ENCODE assay signal across 25 cellular contexts in the genomic region with DNA sequence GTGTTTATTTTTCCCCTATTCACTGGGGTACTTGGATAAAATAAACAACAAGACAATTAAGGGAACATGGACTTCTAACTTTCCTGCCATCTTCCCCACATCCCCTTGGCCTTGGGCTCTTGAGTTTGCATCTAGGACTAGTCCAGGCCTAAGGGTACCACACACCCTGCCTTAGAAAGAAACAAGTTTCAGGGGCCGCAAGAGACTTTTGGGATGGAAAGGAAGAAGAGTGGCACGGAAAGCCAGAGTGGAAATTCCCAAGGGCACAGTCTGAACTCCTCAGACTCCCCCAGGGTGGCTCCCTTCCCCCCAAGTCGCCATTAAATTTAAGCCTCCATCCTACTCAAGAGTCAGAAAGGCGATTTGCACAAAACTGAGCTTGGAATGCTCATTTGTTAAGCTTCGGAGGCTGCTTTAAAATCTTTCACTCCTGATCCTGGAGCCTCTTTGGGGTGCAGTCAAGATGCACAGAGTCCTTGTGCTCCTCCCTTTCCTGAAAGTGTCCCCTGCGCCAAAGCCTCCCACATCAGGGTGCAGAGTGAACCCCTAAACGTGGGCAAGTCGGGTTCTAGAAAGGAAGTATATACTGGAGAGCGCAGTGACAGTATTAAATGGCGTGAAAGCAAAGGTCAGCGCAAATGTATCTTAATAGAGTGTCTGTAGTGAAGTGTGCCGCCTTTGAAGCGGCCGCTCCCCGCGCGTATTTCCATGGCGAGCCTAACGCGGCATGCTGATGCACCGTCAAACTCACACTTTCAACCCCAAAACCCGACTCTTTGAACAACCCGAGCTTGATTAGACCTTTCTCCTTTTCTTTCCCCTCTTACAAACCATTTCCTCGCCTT. TPM values are rescaled to one million over a fixed set of nuclear protein-coding genes. Genes with fewer than 3 reads are reported as not detected.
DNase-seq lines count a peak whose midpoint lies in the region; TF ChIP-seq lines count a peak whose summit lies in the region.
"Had no signal": no experiment of that assay in that cellular context is flagged by ENCODE, and none has a peak within 500 bp of the region (broad histone marks: within the 10 kb centered on the region; RNA-seq: fewer than 3 reads in every experiment).

No MANE protein-coding gene starts in this region.

- H3K4me3 Mint-ChIP-seq in HFFc6 (peak overlapping the region; percentile 2; the same call in 1 of the 2 replicates), Calu3 (ENCODE audit: low read depth, unreplicated experiment) (no peak overlapping the region)
- H3K4me3 Mint-ChIP-seq: activated naive CD8-positive, alpha-beta T cell had no signal

- peak overlapping the region; percentile 51 for H3K9ac ChIP-seq in neural cell (ENCODE audit: low read length)

- H3K27ac ChIP-seq in angular gyrus (ENCODE audit: low read depth, low read length) (peak overlapping the region; percentile 8), neural cell (ENCODE audit: low read length) (peak overlapping the region; percentile 44)
- H3K27ac ChIP-seq: C4-2B, gastroesophageal sphincter, left lung, testis, uterus had no signal

- H3K36me3 Mint-ChIP-seq in HFFc6 (ENCODE audit: low read depth) (peaks cover 11% of the 10 kb centered on the region), Calu3 (ENCODE audit: insufficient read depth, unreplicated experiment) (no peaks in the 10 kb centered on the region)
- H3K36me3 Mint-ChIP-seq: activated naive CD8-positive, alpha-beta T cell had no signal

- peaks cover 7% of the 10 kb centered on the region for H3K9me3 ChIP-seq in neural cell (ENCODE audit: low read length)
- H3K9me3 ChIP-seq: left lung, testis, uterus had no signal

- no TSS peak for BruUV-seq in Calu3 (replicated peaks; lab: Mats Ljungman, UMichigan)

- H3K9me2 ChIP-seq in neural cell (ENCODE audit: insufficient read depth, low read length): no peaks in the 10 kb centered on the region

- H3F3A ChIP-seq in neural cell (ENCODE audit: insufficient read depth, low read length, poor library complexity, severe bottlenecking): no peaks in the 10 kb centered on the region

- H3K27ac Mint-ChIP-seq in HFFc6 (no peak overlapping the region), Calu3 (ENCODE audit: unreplicated experiment) (no peak overlapping the region)
- H3K27ac Mint-ChIP-seq: activated naive CD8-positive, alpha-beta T cell; activated T-helper 2 cell treated with anti-CD3 and anti-CD28 coated beads, Interferon-gamma antibody, Interleukin-2, Interleukin-4, amounts not matched to agents 10 μg/mL and 5 μg/mL and 100 μg/mL, durations not matched to agents 14 hours and 24 hours and 36 hours had no signal

- CTCF ChIA-PET in Calu3 (lab: Charles Lee): no interaction called here

- no peaks in the 10 kb centered on the region for H3K36me3 ChIP-seq in neural cell (ENCODE audit: insufficient read depth, low read length)
- H3K36me3 ChIP-seq: gastroesophageal sphincter, left lung, uterus had no signal

- H3K79me2 ChIP-seq in neural cell (replicated peaks; ENCODE audit: insufficient read depth, low read length): peaks cover 87% of the 10 kb centered on the region

- TF ChIP-seq EP300 in neural cell (conservative IDR thresholded peaks at IDR 0.05; ENCODE audit: poor library complexity, severe bottlenecking): no peak

- no peak for TF ChIP-seq RAD21 in neural cell (conservative IDR thresholded peaks at IDR 0.05)

- intact Hi-C loops in Calu3 (cut with micrococcal nuclease; ENCODE audit: unreplicated experiment): no loop called here

- peaks cover 37% of the 10 kb centered on the region for H3K27me3 ChIP-seq in neural cell (ENCODE audit: insufficient read depth, low read depth, low read length)
- H3K27me3 ChIP-seq: testis had no signal

- peak overlapping the region; percentile 17 for H2AFZ ChIP-seq in neural cell (ENCODE audit: low read depth, low read length)

- H3K27me3 Mint-ChIP-seq in HFFc6 (ENCODE audit: insufficient read depth) (peaks cover 90% of the 10 kb centered on the region), Calu3 (ENCODE audit: unreplicated experiment) (no peaks in the 10 kb centered on the region)

- H3K4me3 ChIP-seq in neural cell (ENCODE audit: low read length): peak overlapping the region; percentile 45
- H3K4me3 ChIP-seq: gastroesophageal sphincter, left lung, testis, uterus had no signal

- H4K20me1 ChIP-seq in neural cell (ENCODE audit: insufficient read depth): no peaks in the 10 kb centered on the region

- H3K4me1 Mint-ChIP-seq in HFFc6 (ENCODE audit: low read depth) (peaks cover 29% of the 10 kb centered on the region), Calu3 (ENCODE audit: low read depth, unreplicated experiment) (no peaks in the 10 kb centered on the region)

- H3K4me2 ChIP-seq in neural cell (ENCODE audit: low read length): peak overlapping the region; percentile 42

- peaks cover 24% of the 10 kb centered on the region for H3K9me3 Mint-ChIP-seq in HFFc6
- peaks cover 9% of the 10 kb centered on the region for H3K9me3 Mint-ChIP-seq in Calu3 (ENCODE audit: low read depth, unreplicated experiment)
- H3K9me3 Mint-ChIP-seq: activated T-helper 2 cell treated with anti-CD3 and anti-CD28 coated beads, Interferon-gamma antibody, Interleukin-2, Interleukin-4, amounts not matched to agents 10 μg/mL and 5 μg/mL and 100 μg/mL, durations not matched to agents 14 hours and 24 hours and 36 hours had no signal

- DNase-seq in HFFc6 (no peak), ecto neural progenitor cell (ENCODE audit: low spot score) (peak; percentile 55), Calu3 (no peak), GM10266 (ENCODE audit: extremely low spot score) (no peak), NCI-H1417 treated with DMSO at 0.1 percent for 48 hours (lab: John Stamatoyannopoulos, UW) (no peak)
- DNase-seq: activated CD4-positive, alpha-beta T cell treated with anti-CD3 and anti-CD28 coated beads, Interleukin-2, amount 50 U/mL, for 4 hours; activated CD8-positive, alpha-beta memory T cell treated with anti-CD3 and anti-CD28 coated beads, Interleukin-2, amount 50 U/mL, for 4 hours; hippocampal formation; left lung; mesenchymal stem cell; NCI-H1694; NCI-H2171 treated with DMSO at 0.1 percent for 48 hours; NCI-H524 treated with DMSO at 0.1 percent for 48 hours; SHP77 treated with DMSO at 0.1 percent for 48 hours; stimulated activated naive CD8-positive, alpha-beta T cell treated with anti-CD3 and anti-CD28 coated beads, Interleukin-15, Interleukin-2, amounts not matched to agents 100 U/mL and 50 U/mL, for 24 hours; T1000; testis; uterus had no signal

- TF ChIP-seq CTCF in HFFc6 (IDR thresholded peaks at IDR 0.05): no peak
- TF ChIP-seq CTCF in neural cell (IDR thresholded peaks at IDR 0.05; ENCODE audit: poor library complexity, severe bottlenecking): no peak
- TF ChIP-seq CTCF in Calu3 (IDR thresholded peaks at IDR 0.05; ENCODE audit: unreplicated experiment): no peak
- TF ChIP-seq CTCF in GM10266 (IDR thresholded peaks at IDR 0.05; ENCODE audit: control insufficient read depth, insufficient read depth, low read depth, missing control alignments): no peak

TF ChIP-seq in neural cell, 6 proteins besides CTCF, POLR2A, EP300 and RAD21:
- TF ChIP-seq POLR2AphosphoS5 (IDR thresholded peaks at IDR 0.05): peak; percentile 30
- TF ChIP-seq EZH2 (IDR thresholded peaks at IDR 0.05; ENCODE audit: borderline replicate concordance, insufficient read depth, low read length, poor library complexity, severe bottlenecking): no peak
- TF ChIP-seq MXI1 (conservative IDR thresholded peaks at IDR 0.05; ENCODE audit: poor library complexity, severe bottlenecking): no peak
- no peak for TF ChIP-seq TAF1 (IDR thresholded peaks at IDR 0.05; ENCODE audit: low read depth)

RNA-seq across cellular contexts. Expression of gene ZIC4, which starts 18.6 kb away (rescaled TPM):
- under 1 TPM; 0.28 to 0.58 (median 0.49) TPM for total RNA-seq in HFFc6 (2021; fragmentation: NEBNext Ultra II Directional; extraction: Animal tissue kit (Norgen Biotek cat#: 25700))
- polyA plus RNA-seq in neural cell: 8.1 and 8.6 TPM in 2 replicates
- polyA minus RNA-seq in neural cell: 7.5 and 9.5 TPM in 2 replicates
- not detected in 2 replicates for total RNA-seq in Calu3 (2022)
- total RNA-seq: activated T-helper 2 cell treated with anti-CD3 and anti-CD28 coated beads, Interferon-gamma antibody, Interleukin-2, Interleukin-4, amounts not matched to agents 10 μg/mL and 5 μg/mL and 100 μg/mL, durations not matched to agents 14 hours and 24 hours and 36 hours; left lung; omental fat pad; uterus had no signal

RNA-seq across cellular contexts. Expression of gene ZIC1, which starts 21.4 kb away (rescaled TPM):
- 1 to 10 TPM in 1 of 6 experiments, under 1 TPM in 5; 0.43 to 1.0 (median 0.57) TPM for total RNA-seq in HFFc6 (2021; fragmentation: NEBNext Ultra II Directional; extraction: Animal tissue kit (Norgen Biotek cat#: 25700))
- polyA plus RNA-seq in neural cell: 134 and 183 TPM in 2 replicates
- polyA minus RNA-seq in neural cell: 166 and 196 TPM in 2 replicates
- total RNA-seq in Calu3 (2022): not detected in 2 replicates
- total RNA-seq: activated T-helper 2 cell treated with anti-CD3 and anti-CD28 coated beads, Interferon-gamma antibody, Interleukin-2, Interleukin-4, amounts not matched to agents 10 μg/mL and 5 μg/mL and 100 μg/mL, durations not matched to agents 14 hours and 24 hours and 36 hours; omental fat pad; uterus had no signal
